7 cellular contexts compared by ENCODE assay signal in genomic region chr14:21694425-21694824, GRCh38. TPM values are rescaled to one million over a fixed set of nuclear protein-coding genes. Genes with fewer than 3 reads are reported as not detected.
"Had no signal": no experiment of that assay in that cellular context is flagged by ENCODE, and none has a peak within 500 bp of the region (broad histone marks: within the 10 kb centered on the region; RNA-seq: fewer than 3 reads in every experiment).

No MANE protein-coding gene starts in this region.

- ATAC-seq: GM23338, HepG2 had no signal

- DNase-seq: H9, HCEC 1CT, KBM-7 had no signal

RNA-seq across cellular contexts. Expression of gene OR4E1, which starts 20.8 kb away (rescaled TPM):
- total RNA-seq: GM23338, H1, H9, HepG2, HT1080 had no signal

RNA-seq across cellular contexts. Expression of gene OR4E2, which starts 40.8 kb away (rescaled TPM):
- total RNA-seq: GM23338, H1, H9, HepG2, HT1080 had no signal

RNA-seq across cellular contexts. Expression of gene OR10G2, which starts 59.7 kb away (rescaled TPM):
- total RNA-seq: GM23338, H1, H9, HepG2, HT1080 had no signal
